In the genomic region with DNA sequence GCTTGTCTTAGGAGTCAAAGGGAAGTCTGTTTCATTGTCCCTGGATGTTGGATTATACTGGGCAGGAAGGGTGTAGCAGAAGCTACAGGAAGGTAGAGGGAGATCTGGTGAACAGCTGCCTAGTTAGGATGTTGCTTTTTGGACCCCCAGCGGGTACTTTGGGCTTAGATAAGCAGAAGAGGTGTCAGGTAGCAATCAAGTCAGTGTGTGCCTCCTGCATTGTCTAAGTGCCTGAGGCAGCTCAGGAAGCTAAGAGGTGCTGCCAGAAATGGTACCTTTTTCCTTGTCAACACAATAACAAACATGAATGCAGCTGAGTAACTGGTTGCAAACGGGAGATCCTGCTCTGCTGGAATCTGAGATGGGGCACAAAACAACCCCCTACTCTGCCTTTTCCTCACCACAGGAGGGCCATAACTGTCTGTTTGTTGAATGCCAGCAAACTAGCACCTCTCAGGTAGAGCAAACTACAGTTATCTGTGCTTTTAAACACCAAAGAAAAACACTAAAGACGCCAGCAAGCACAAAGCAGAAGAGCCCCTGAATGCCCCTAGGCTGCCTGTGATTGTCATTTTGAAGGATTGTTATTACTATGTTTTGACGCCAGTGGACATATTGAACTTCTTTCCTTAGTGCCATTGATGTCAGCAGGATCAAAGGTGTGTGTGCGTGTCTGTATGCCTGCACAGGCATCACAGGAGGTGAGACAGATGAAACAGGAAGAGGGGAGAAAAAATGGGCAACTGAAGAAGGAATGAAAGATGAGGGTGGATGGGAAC, we compare ENCODE assay signal across 13 cellular contexts.
DNase-seq lines count a peak whose midpoint lies in the region; ATAC-seq and TF ChIP-seq lines count a peak whose summit lies in the region.
"Had no signal": no experiment of that assay in that cellular context is flagged by ENCODE, and none has a peak within 500 bp of the region (broad histone marks: within the 10 kb centered on the region; RNA-seq: fewer than 3 reads in every experiment).

No MANE protein-coding gene starts in this region.

- no peak overlapping the region for H3K4me2 ChIP-seq in hepatocyte

- 30% methylated on average over 5 of the region's 5 CpGs for WGBS in hepatocyte (ENCODE audit: low lambda C conversion rate, missing lambda C conversion rate)
- 45 to 48% methylated on average over 5 of the region's 5 CpGs for WGBS in tibial nerve, 2 donors

- no peak for TF ChIP-seq EP300 in tibial nerve (IDR thresholded peaks at IDR 0.05)

- H3K9me2 ChIP-seq in hepatocyte (replicated peaks; ENCODE audit: insufficient read depth): no peaks in the 10 kb centered on the region

- H3K36me3 ChIP-seq in hepatocyte (replicated peaks; ENCODE audit: insufficient read depth, low read depth) (no peaks in the 10 kb centered on the region), tibial nerve (no peaks in the 10 kb centered on the region)

- no peak for TF ChIP-seq POLR2A in tibial nerve (IDR thresholded peaks at IDR 0.05)

- TF ChIP-seq CTCF in hepatocyte (IDR thresholded peaks at IDR 0.05; ENCODE audit: poor library complexity) (no peak), tibial nerve (IDR thresholded peaks at IDR 0.05) (no peak)

- H3K9me3 ChIP-seq in hepatocyte (ENCODE audit: low read depth): no peaks in the 10 kb centered on the region
- peaks cover 0 to 9% (median 0%) of the 10 kb centered on the region in 4 donors for H3K9me3 ChIP-seq in tibial nerve

- H4K20me1 ChIP-seq in hepatocyte (ENCODE audit: insufficient read depth, poor library complexity, severe bottlenecking): no peaks in the 10 kb centered on the region

- H3K4me1 ChIP-seq in hepatocyte (ENCODE audit: insufficient read depth): no peaks in the 10 kb centered on the region
- no peaks in the 10 kb centered on the region for H3K4me1 ChIP-seq in tibial nerve

- no peak for ATAC-seq in HG03108 (IDR thresholded peaks at IDR 0.05; ENCODE audit: unreplicated experiment)

- H3K4me3 ChIP-seq in hepatocyte (no peak overlapping the region), tibial nerve (no peak overlapping the region)

- DNase-seq in COR-L47 (lab: John Stamatoyannopoulos, UW) (peak; percentile 55), NCI-H1417 treated with DMSO at 0.1 percent for 48 hours (lab: John Stamatoyannopoulos, UW) (peak; percentile 4), NCI-H748 treated with DMSO at 0.1 percent for 48 hours (lab: John Stamatoyannopoulos, UW) (peak; percentile 22), iPS-NIHi7 (ENCODE audit: extremely low spot score) (peak; percentile 45), hepatocyte (ENCODE audit: low spot score) (no peak), tibial nerve (ENCODE audit: low spot score in 2 of 2) (no peak), HCEC 1CT (no peak)
- DNase-seq: AML-193; CD4-positive, alpha-beta T cell; H9; NCI-H1436; NCI-H524 treated with DMSO at 0.1 percent for 48 hours had no signal

- H3K27ac ChIP-seq in hepatocyte: no peak overlapping the region
- no peak overlapping the region for H3K27ac ChIP-seq in tibial nerve

- H3K27me3 ChIP-seq in hepatocyte (no peaks in the 10 kb centered on the region), tibial nerve (no peaks in the 10 kb centered on the region)

- no peaks in the 10 kb centered on the region for H3K79me2 ChIP-seq in hepatocyte

- no peak overlapping the region for H2AFZ ChIP-seq in hepatocyte

Comparison
In these comparisons a context has a peak if more than half of its experiments do, and no peak if none do; other contexts are left out.
1. DNase-seq: peak in COR-L47 (single experiment), NCI-H1417 treated with DMSO at 0.1 percent for 48 hours (single experiment), NCI-H748 treated with DMSO at 0.1 percent for 48 hours (single experiment) and iPS-NIHi7 (single experiment); none in hepatocyte (single experiment), tibial nerve (0 of 2) and HCEC 1CT (single experiment).